ENCODE assay signal across 1 cellular context in the genomic region with DNA sequence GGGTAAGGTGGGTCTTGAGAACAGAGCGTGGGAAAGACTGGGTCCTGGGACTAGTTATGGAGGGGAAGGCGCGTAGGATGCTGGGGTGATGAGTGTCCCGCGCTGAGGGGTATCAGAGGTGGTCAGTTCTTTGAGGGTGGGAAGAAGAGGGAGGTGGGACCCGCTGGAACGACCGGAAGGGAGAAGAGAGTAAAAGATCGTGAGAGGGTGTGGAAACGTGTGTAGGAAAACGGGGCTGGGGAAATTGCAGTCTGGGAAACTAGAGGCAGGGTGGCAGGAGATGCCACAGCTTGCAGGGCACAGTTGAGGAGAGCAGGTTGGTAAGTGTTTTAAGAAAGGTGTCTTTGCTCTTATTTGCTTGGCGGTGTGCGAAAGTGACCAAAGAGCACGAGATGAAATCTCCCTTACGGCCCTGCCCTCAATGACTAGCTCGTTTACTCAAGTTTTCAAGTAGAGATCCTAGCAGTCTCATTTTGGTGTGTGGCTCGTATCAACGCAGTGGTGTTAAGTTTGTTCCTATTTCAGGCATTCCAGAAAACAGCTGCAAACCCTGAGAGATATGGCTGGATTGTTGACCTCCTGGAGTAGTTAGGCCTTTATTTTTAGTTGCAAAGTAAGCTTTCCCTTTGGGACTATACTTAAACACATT.
TF ChIP-seq lines count a peak whose summit lies in the region.

No MANE protein-coding gene starts in this region.

TF ChIP-seq in endothelial cell of umbilical vein, 7 proteins besides CTCF, POLR2A, EP300 and RAD21:
- TF ChIP-seq FOS (IDR thresholded peaks at IDR 0.05; ENCODE audit: borderline replicate concordance, insufficient read depth, low read length) (no peak), GATA2 (IDR thresholded peaks at IDR 0.05; ENCODE audit: insufficient read depth, insufficient read length, low read depth, low read length) (no peak), MYC (IDR thresholded peaks at IDR 0.05; ENCODE audit: low read depth, low read length) (no peak), EZH2 (IDR thresholded peaks at IDR 0.05; ENCODE audit: borderline replicate concordance, low read depth, low read length, severe bottlenecking) (no peak), POLR2AphosphoS5 (IDR thresholded peaks at IDR 0.05; ENCODE audit: insufficient read depth, low read depth, low read length) (no peak), JUN (IDR thresholded peaks at IDR 0.05; ENCODE audit: borderline replicate concordance, insufficient read depth, insufficient read length, low read depth) (no peak)
- TF ChIP-seq, protein P1, sequence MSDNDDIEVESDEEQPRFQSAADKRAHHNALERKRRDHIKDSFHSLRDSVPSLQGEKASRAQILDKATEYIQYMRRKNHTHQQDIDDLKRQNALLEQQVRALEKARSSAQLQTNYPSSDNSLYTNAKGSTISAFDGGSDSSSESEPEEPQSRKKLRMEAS (IDR thresholded peaks at IDR 0.05; ENCODE audit: insufficient read depth, insufficient read length): no peak
